ENCODE assay signal across 8 cellular contexts in the genomic region with DNA sequence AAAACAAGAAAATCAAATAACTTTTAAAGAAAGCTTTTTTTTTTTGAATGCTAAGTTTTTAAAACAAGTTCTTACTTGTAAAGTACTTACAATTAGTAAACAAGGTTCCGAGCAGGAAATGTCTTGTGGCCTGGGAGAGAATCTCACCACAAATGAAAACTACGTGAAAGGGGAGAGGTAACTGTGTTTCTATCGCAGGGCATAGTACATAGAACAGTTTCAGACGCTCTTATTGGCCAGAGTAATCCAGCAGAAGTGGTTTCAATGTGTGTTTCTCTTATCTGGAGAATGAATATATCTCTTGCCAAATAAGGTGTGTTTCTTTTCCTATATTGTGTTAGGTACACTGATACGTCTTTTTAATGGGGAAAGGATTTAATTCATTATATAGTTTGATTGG. TPM values are rescaled to one million over a fixed set of nuclear protein-coding genes. Genes with fewer than 3 reads are reported as not detected.
A peak's percentile ranks its signal among the peaks of the same experiment; 100 is the strongest.
DNase-seq lines count a peak whose midpoint lies in the region; ATAC-seq, FAIRE-seq and TF ChIP-seq lines count a peak whose summit lies in the region.

A gene with protein sequence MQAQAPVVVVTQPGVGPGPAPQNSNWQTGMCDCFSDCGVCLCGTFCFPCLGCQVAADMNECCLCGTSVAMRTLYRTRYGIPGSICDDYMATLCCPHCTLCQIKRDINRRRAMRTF (minus strand): TSS at position 154 of the 400 bp plus-strand sequence. CDS start 6,808 bp downstream, outside the sequence.

- 63 to 68% methylated on average over 2 to 3 of the region's 5 CpGs for WGBS in mesodermal cell (ENCODE audit: insufficient coverage in 2 of 2), 2 experiments

- CTCF ChIA-PET in activated CD4-positive, alpha-beta memory T cell treated with anti-CD3 and anti-CD28 coated beads for 36 hours (lab: Charles Lee): interaction anchor here (0.7 to 1.5 kb wide), 5 partner anchors 40 to 170 kb away, joined by 3 to 4 read pairs (median 3); a partner anchor contains a TSS

- H3K9me3 Mint-ChIP-seq in activated CD4-positive, alpha-beta memory T cell treated with anti-CD3 and anti-CD28 coated beads for 36 hours: no peaks in the 10 kb centered on the region

- peak within 1 kb of the TSS; percentile 38 for H3K27ac ChIP-seq in mesodermal cell (ENCODE audit: low read depth, low read length, severe bottlenecking)

- peak within 1 kb of the TSS; percentile 91 for H3K27ac Mint-ChIP-seq in activated CD4-positive, alpha-beta memory T cell treated with anti-CD3 and anti-CD28 coated beads for 36 hours

- POLR2A ChIA-PET in activated CD4-positive, alpha-beta memory T cell treated with anti-CD3 and anti-CD28 coated beads for 36 hours (lab: Charles Lee): interaction anchor here (0.6 to 1.1 kb wide), 3 partner anchors 11 to 642 kb away, joined by 3 read pairs; no protein-coding TSS in a partner anchor

- no peaks in the 10 kb centered on the region for H3K9me3 ChIP-seq in mesodermal cell (ENCODE audit: control insufficient read depth, low read length)

- no peaks in the 10 kb centered on the region for H3K27me3 Mint-ChIP-seq in activated CD4-positive, alpha-beta memory T cell treated with anti-CD3 and anti-CD28 coated beads for 36 hours

- DNase-seq in GM12891 (ENCODE audit: insufficient read length, low spot score) (peak; percentile 29), Kasumi-1 (lab: John Stamatoyannopoulos, UW) (peak; percentile 79 to 84), HCEC 1CT (no peak)
- DNase-seq in activated CD4-positive, alpha-beta memory T cell treated with anti-CD3 and anti-CD28 coated beads for 36 hours: peak; percentile 55

- peaks cover 16% of the 10 kb centered on the region for H3K4me1 ChIP-seq in mesodermal cell (ENCODE audit: control insufficient read depth, insufficient read depth, low read length, poor library complexity, severe bottlenecking)

- peaks cover 39% of the 10 kb centered on the region for H3K4me1 Mint-ChIP-seq in activated CD4-positive, alpha-beta memory T cell treated with anti-CD3 and anti-CD28 coated beads for 36 hours (ENCODE audit: low read depth)

- peak within 1 kb of the TSS; percentile 77 for H3K4me3 Mint-ChIP-seq in activated CD4-positive, alpha-beta memory T cell treated with anti-CD3 and anti-CD28 coated beads for 36 hours

- H3K4me3 ChIP-seq in mesodermal cell (ENCODE audit: extremely low read depth, insufficient read depth, low read length, poor library complexity, severe bottlenecking): no peak within 1 kb of the TSS

- H3K36me3 ChIP-seq in mesodermal cell (ENCODE audit: control insufficient read depth, insufficient read depth, low read length): no peaks in the 10 kb centered on the region

- peak; percentile 69 for FAIRE-seq in GM12891 (lab: Jason Lieb, UNC)

- no peaks in the 10 kb centered on the region for H3K36me3 Mint-ChIP-seq in activated CD4-positive, alpha-beta memory T cell treated with anti-CD3 and anti-CD28 coated beads for 36 hours

- ATAC-seq in GM21737 (IDR thresholded peaks at IDR 0.05; ENCODE audit: unreplicated experiment) (peak; percentile 45), GM19328 (IDR thresholded peaks at IDR 0.05; ENCODE audit: unreplicated experiment) (no peak), HG03025 (IDR thresholded peaks at IDR 0.05; ENCODE audit: low FRiP score, unreplicated experiment) (no peak)

- intact Hi-C loops in activated CD4-positive, alpha-beta memory T cell treated with anti-CD3 and anti-CD28 coated beads for 36 hours (cut with micrococcal nuclease): loop anchor here (1.0 to 5.0 kb wide), 4 partner anchors 12 to 682 kb away; a partner anchor contains a TSS

- TF ChIP-seq POLR2A in GM12891 (IDR thresholded peaks at IDR 0.05; ENCODE audit: low read depth, low read length): peak; percentile 78; the same call in 1 of the 2 replicates

TF ChIP-seq in GM12891, 5 proteins besides CTCF, POLR2A, EP300 and RAD21:
- TF ChIP-seq SPI1 (IDR thresholded peaks at IDR 0.05; ENCODE audit: low read depth, low read length): no peak
- no peak for TF ChIP-seq PAX5 (IDR thresholded peaks at IDR 0.05; ENCODE audit: insufficient read depth, low read length, severe bottlenecking)
- 0 out of 2 replicates have a peak, but pooled peaks have one; percentile 41 for TF ChIP-seq TAF1 (IDR thresholded peaks at IDR 0.05; ENCODE audit: low read depth, low read length)
- no peak for TF ChIP-seq POU2F2 (IDR thresholded peaks at IDR 0.05; ENCODE audit: low read depth, low read length)
TF ChIP-seq in GM12891: peak in this region for 1.

RNA-seq across cellular contexts. Expression of the gene that starts here (rescaled TPM):
- 82.0 TPM for polyA plus RNA-seq in GM12891 (2012; ENCODE audit: low read depth, missing spikeins)
- total RNA-seq in activated CD4-positive, alpha-beta memory T cell treated with anti-CD3 and anti-CD28 coated beads for 36 hours: 10 to 100 TPM; 16.9 to 17.9 TPM
- polyA plus RNA-seq in mesodermal cell (2013, experiment 1 of 2): 4.3 TPM
- polyA plus RNA-seq in mesodermal cell (2013, experiment 2 of 2): 4.5 TPM
